ENCODE assay signal across 20 cellular contexts in the genomic region with DNA sequence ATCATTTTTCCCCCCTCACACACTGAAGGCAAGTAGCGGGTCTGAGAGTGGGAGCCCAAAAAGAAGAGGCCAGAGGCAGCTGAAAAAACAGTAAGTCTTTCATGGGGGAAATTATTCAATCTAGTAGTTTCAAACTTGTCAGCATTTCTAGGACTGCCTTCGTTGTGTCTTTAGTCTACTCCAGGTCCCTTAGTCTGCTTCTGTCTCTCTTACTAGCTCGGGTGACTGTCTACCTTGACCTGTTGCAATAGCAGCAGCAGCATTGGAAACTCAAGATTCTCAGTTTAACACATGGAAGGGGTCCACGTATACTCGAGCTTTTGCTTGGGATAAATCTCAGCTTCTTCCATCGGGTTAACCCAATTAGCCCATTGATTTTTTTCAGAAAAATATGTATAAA. TPM values are rescaled to one million over a fixed set of nuclear protein-coding genes. Genes with fewer than 3 reads are reported as not detected.
A peak's percentile ranks its signal among the peaks of the same experiment; 100 is the strongest.
DNase-seq lines count a peak whose midpoint lies in the region; ATAC-seq and TF ChIP-seq lines count a peak whose summit lies in the region.
"Had no signal": no experiment of that assay in that cellular context is flagged by ENCODE, and none has a peak within 500 bp of the region (broad histone marks: within the 10 kb centered on the region; RNA-seq: fewer than 3 reads in every experiment).

No MANE protein-coding gene starts in this region.

- no peaks in the 10 kb centered on the region for H3K9me3 ChIP-seq in RWPE2 (ENCODE audit: severe bottlenecking)
- H3K9me3 ChIP-seq: BLaER1, gastroesophageal sphincter, mucosa of descending colon, pancreas, transverse colon had no signal

- intact Hi-C loops in activated CD4-positive, alpha-beta T cell treated with anti-CD3 and anti-CD28 coated beads, Interleukin-2, amount 10 ng/mL, durations not matched to agents 24 days and 14 days (cut with micrococcal nuclease) = no loop called here

- peaks cover 81% of the 10 kb centered on the region for H3K36me3 Mint-ChIP-seq in activated CD4-positive, alpha-beta T cell treated with anti-CD3 and anti-CD28 coated beads, Interleukin-2, amount 10 ng/mL, durations not matched to agents 7 days and 5 days (ENCODE audit: low read depth)
- H3K36me3 Mint-ChIP-seq in activated CD4-positive, alpha-beta T cell treated with anti-CD3 and anti-CD28 coated beads, Interleukin-2, amount 10 ng/mL, durations not matched to agents 24 days and 14 days (ENCODE audit: low read depth) = peaks cover 82% of the 10 kb centered on the region
- H3K36me3 Mint-ChIP-seq in effector memory CD8-positive, alpha-beta T cell (ENCODE audit: insufficient read depth) = peaks cover 100% of the 10 kb centered on the region
- H3K36me3 Mint-ChIP-seq in osteocyte (ENCODE audit: unreplicated experiment) = peaks cover 72% of the 10 kb centered on the region

- no peaks in the 10 kb centered on the region for H3K27me3 ChIP-seq in RWPE2 (ENCODE audit: insufficient read depth, poor library complexity, severe bottlenecking)
- H3K27me3 ChIP-seq: BLaER1, gastroesophageal sphincter, pancreas, transverse colon had no signal

- H3K4me3 Mint-ChIP-seq in activated CD4-positive, alpha-beta T cell treated with anti-CD3 and anti-CD28 coated beads, Interleukin-2, amount 10 ng/mL, durations not matched to agents 7 days and 5 days = no peak overlapping the region
- no peak overlapping the region for H3K4me3 Mint-ChIP-seq in activated CD4-positive, alpha-beta T cell treated with anti-CD3 and anti-CD28 coated beads, Interleukin-2, amount 10 ng/mL, durations not matched to agents 24 days and 14 days
- no peak overlapping the region for H3K4me3 Mint-ChIP-seq in effector memory CD8-positive, alpha-beta T cell
- H3K4me3 Mint-ChIP-seq in osteocyte (ENCODE audit: unreplicated experiment) = no peak overlapping the region
- H3K4me3 Mint-ChIP-seq: activated T-helper 1 cell treated with anti-CD3 and anti-CD28 coated beads, Interleukin-12 subunit alpha, Interleukin-12 subunit beta, Interleukin-2, Interleukin-4 antibody, amounts not matched to agents 30 ng/mL and 10 ng/mL and 1 ng/mL, durations not matched to agents 14 hours and 24 hours and 36 hours had no signal

- H3K27me3 Mint-ChIP-seq in activated CD4-positive, alpha-beta T cell treated with anti-CD3 and anti-CD28 coated beads, Interleukin-2, amount 10 ng/mL, durations not matched to agents 7 days and 5 days = no peaks in the 10 kb centered on the region
- no peaks in the 10 kb centered on the region for H3K27me3 Mint-ChIP-seq in activated CD4-positive, alpha-beta T cell treated with anti-CD3 and anti-CD28 coated beads, Interleukin-2, amount 10 ng/mL, durations not matched to agents 24 days and 14 days
- no peaks in the 10 kb centered on the region for H3K27me3 Mint-ChIP-seq in effector memory CD8-positive, alpha-beta T cell
- no peaks in the 10 kb centered on the region for H3K27me3 Mint-ChIP-seq in osteocyte (ENCODE audit: unreplicated experiment)

- POLR2A ChIA-PET in activated CD4-positive, alpha-beta T cell treated with anti-CD3 and anti-CD28 coated beads, Interleukin-2, amount 10 ng/mL, durations not matched to agents 7 days and 5 days (lab: Charles Lee) = no interaction called here

- TF ChIP-seq CTCF in RWPE2 (IDR thresholded peaks at IDR 0.05; ENCODE audit: poor library complexity, severe bottlenecking) = no peak
- no peak for TF ChIP-seq CTCF in osteocyte (IDR thresholded peaks at IDR 0.05)

- H3K27ac Mint-ChIP-seq in activated CD4-positive, alpha-beta T cell treated with anti-CD3 and anti-CD28 coated beads, Interleukin-2, amount 10 ng/mL, durations not matched to agents 7 days and 5 days = peak overlapping the region; percentile 33
- no peak overlapping the region for H3K27ac Mint-ChIP-seq in activated CD4-positive, alpha-beta T cell treated with anti-CD3 and anti-CD28 coated beads, Interleukin-2, amount 10 ng/mL, durations not matched to agents 24 days and 14 days
- peak overlapping the region; percentile 85 to 88 for H3K27ac Mint-ChIP-seq in effector memory CD8-positive, alpha-beta T cell
- H3K27ac Mint-ChIP-seq in osteocyte (ENCODE audit: unreplicated experiment) = peak overlapping the region; percentile 71
- H3K27ac Mint-ChIP-seq: activated T-helper 1 cell treated with anti-CD3 and anti-CD28 coated beads, Interleukin-12 subunit alpha, Interleukin-12 subunit beta, Interleukin-2, Interleukin-4 antibody, amounts not matched to agents 30 ng/mL and 10 ng/mL and 1 ng/mL, durations not matched to agents 14 hours and 24 hours and 36 hours had no signal

- peak overlapping the region; percentile 32 for H3K27ac ChIP-seq in RWPE2 (ENCODE audit: poor library complexity, severe bottlenecking)
- H3K27ac ChIP-seq: BLaER1, gastroesophageal sphincter, KMS-11, transverse colon had no signal

- CTCF ChIA-PET in activated CD4-positive, alpha-beta T cell treated with anti-CD3 and anti-CD28 coated beads, Interleukin-2, amount 10 ng/mL, durations not matched to agents 7 days and 5 days (lab: Charles Lee) = interaction anchor here (0.8 to 3.8 kb wide), 4 partner anchors 8 to 120 kb away, joined by 3 to 10 read pairs (median 5); no protein-coding TSS in a partner anchor

- ATAC-seq in RWPE2 (ENCODE audit: low read depth) (no peak), GM21515 (IDR thresholded peaks at IDR 0.05; ENCODE audit: unreplicated experiment) (no peak)
- ATAC-seq in effector memory CD8-positive, alpha-beta T cell (replicated peaks) = no peak
- ATAC-seq: gastroesophageal sphincter, mucosa of descending colon had no signal

- H3K4me1 ChIP-seq in RWPE2 (ENCODE audit: insufficient read depth, poor library complexity, severe bottlenecking) = peaks cover 22% of the 10 kb centered on the region
- H3K4me1 ChIP-seq: BLaER1 had no signal

- DNase-seq in activated CD4-positive, alpha-beta T cell treated with anti-CD3 and anti-CD28 coated beads, Interleukin-2, amount 10 ng/mL, durations not matched to agents 7 days and 5 days = no peak
- no peak for DNase-seq in activated CD4-positive, alpha-beta T cell treated with anti-CD3 and anti-CD28 coated beads, Interleukin-2, amount 10 ng/mL, durations not matched to agents 24 days and 14 days
- DNase-seq in RWPE2 (ENCODE audit: low spot score) = no peak
- DNase-seq in effector memory CD8-positive, alpha-beta T cell = no peak
- no peak for DNase-seq in osteocyte (ENCODE audit: extremely low spot score, unreplicated experiment)
- DNase-seq in SKM-1 treated with dmso at 0.1 percent for 144 hours (lab: John Stamatoyannopoulos, UW; ENCODE audit: unreplicated experiment) = no peak
- DNase-seq in GDM1 (lab: John Stamatoyannopoulos, UW) = no peak
- DNase-seq: 8988T, DMS53, erythroblast, mucosa of descending colon, NCI-H2081 treated with DMSO at 0.1 percent for 48 hours, NCI-H748 treated with DMSO at 0.1 percent for 48 hours, pancreas, transverse colon had no signal

- H3K4me1 Mint-ChIP-seq in activated CD4-positive, alpha-beta T cell treated with anti-CD3 and anti-CD28 coated beads, Interleukin-2, amount 10 ng/mL, durations not matched to agents 7 days and 5 days = peaks cover 42% of the 10 kb centered on the region
- H3K4me1 Mint-ChIP-seq in activated CD4-positive, alpha-beta T cell treated with anti-CD3 and anti-CD28 coated beads, Interleukin-2, amount 10 ng/mL, durations not matched to agents 24 days and 14 days = peaks cover 26% of the 10 kb centered on the region
- peaks cover 30 to 40% of the 10 kb centered on the region in 2 donors for H3K4me1 Mint-ChIP-seq in effector memory CD8-positive, alpha-beta T cell (ENCODE audit: low read depth in 2 of 2)
- peaks cover 23% of the 10 kb centered on the region for H3K4me1 Mint-ChIP-seq in osteocyte (ENCODE audit: unreplicated experiment)

- H3K4me3 ChIP-seq in RWPE2 (ENCODE audit: severe bottlenecking) = no peak overlapping the region
- H3K4me3 ChIP-seq: BLaER1, gastroesophageal sphincter, mucosa of descending colon, pancreas, transverse colon had no signal

- no peaks in the 10 kb centered on the region for H3K9me3 Mint-ChIP-seq in activated CD4-positive, alpha-beta T cell treated with anti-CD3 and anti-CD28 coated beads, Interleukin-2, amount 10 ng/mL, durations not matched to agents 7 days and 5 days
- no peaks in the 10 kb centered on the region for H3K9me3 Mint-ChIP-seq in activated CD4-positive, alpha-beta T cell treated with anti-CD3 and anti-CD28 coated beads, Interleukin-2, amount 10 ng/mL, durations not matched to agents 24 days and 14 days
- no peaks in the 10 kb centered on the region for H3K9me3 Mint-ChIP-seq in effector memory CD8-positive, alpha-beta T cell
- H3K9me3 Mint-ChIP-seq in osteocyte (ENCODE audit: unreplicated experiment) = no peaks in the 10 kb centered on the region
- H3K9me3 Mint-ChIP-seq: activated T-helper 1 cell treated with anti-CD3 and anti-CD28 coated beads, Interleukin-12 subunit alpha, Interleukin-12 subunit beta, Interleukin-2, Interleukin-4 antibody, amounts not matched to agents 30 ng/mL and 10 ng/mL and 1 ng/mL, durations not matched to agents 14 hours and 24 hours and 36 hours had no signal

- H3K36me3 ChIP-seq in RWPE2 (ENCODE audit: low read depth) = peaks cover 100% of the 10 kb centered on the region

RNA-seq across cellular contexts. Expression of gene CHD2, which starts 28.9 kb away (rescaled TPM):
- 100 to 1,000 TPM; 129 to 148 TPM for total RNA-seq in activated CD4-positive, alpha-beta T cell treated with anti-CD3 and anti-CD28 coated beads, Interleukin-2, amount 10 ng/mL, durations not matched to agents 7 days and 5 days
- total RNA-seq in activated CD4-positive, alpha-beta T cell treated with anti-CD3 and anti-CD28 coated beads, Interleukin-2, amount 10 ng/mL, durations not matched to agents 24 days and 14 days = 105 and 111 TPM in 2 replicates
- 89.9 and 102 TPM in 2 replicates for total RNA-seq in osteocyte
